In the genomic region with DNA sequence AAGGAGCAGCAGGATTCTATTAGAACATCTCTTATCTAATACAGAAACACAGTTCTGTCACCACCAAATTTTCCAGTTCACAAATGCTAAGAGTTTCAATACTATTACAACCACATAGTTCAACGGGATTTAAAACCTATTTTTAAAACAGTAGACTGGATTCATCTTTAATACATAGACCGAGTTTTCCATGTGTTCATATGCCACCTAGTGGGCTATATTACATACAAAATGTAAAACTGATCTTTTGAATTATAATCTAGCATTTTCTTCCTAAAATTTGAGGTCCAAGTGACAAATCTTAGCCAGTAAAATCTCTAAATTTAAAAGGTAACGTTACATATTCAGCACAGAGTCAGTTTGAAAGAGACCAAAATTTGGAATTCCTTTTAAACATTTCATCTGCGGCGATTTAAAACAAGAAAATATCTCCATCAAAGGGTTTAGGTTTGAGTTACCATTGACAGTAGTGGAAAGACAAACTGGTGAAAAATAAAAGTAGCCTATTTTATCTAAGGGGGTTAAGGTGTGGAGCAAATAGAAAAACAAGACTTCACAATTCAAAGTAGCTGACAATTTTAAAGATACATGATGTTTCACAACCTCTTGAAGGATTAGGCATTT, we compare ENCODE assay signal across 10 cellular contexts.
DNase-seq lines count a peak whose midpoint lies in the region; ATAC-seq and TF ChIP-seq lines count a peak whose summit lies in the region.
"Had no signal": no experiment of that assay in that cellular context is flagged by ENCODE, and none has a peak within 500 bp of the region (broad histone marks: within the 10 kb centered on the region; RNA-seq: fewer than 3 reads in every experiment).

No MANE protein-coding gene starts in this region.

- TF ChIP-seq CTCF in body of pancreas (IDR thresholded peaks at IDR 0.05) = peak in 6 of 7 experiments; percentile 35 to 58 (median 52)

- H3K4me3 ChIP-seq in body of pancreas = no peak overlapping the region

- H3K4me3 Mint-ChIP-seq in stimulated activated effector memory CD8-positive, alpha-beta T cell treated with anti-CD3 and anti-CD28 coated beads, Interleukin-12 subunit alpha, Interleukin-12 subunit beta, amount 100 ng/mL, for 72 hours = no peak overlapping the region

- intact Hi-C loops in body of pancreas (cut with DNase I) = loop anchor here (5.0 kb wide), 1 partner anchor 508 kb away; no protein-coding TSS in a partner anchor

- TF ChIP-seq POLR2A in body of pancreas (IDR thresholded peaks at IDR 0.05) = no peak

- no peak overlapping the region for H3K27ac ChIP-seq in body of pancreas

- no peaks in the 10 kb centered on the region for H3K4me1 ChIP-seq in body of pancreas

- H3K27me3 ChIP-seq in body of pancreas = no peaks in the 10 kb centered on the region

- 38 to 39% methylated on average over 5 of the region's 5 CpGs for WGBS in body of pancreas, 2 donors

- H3K4me1 Mint-ChIP-seq in stimulated activated effector memory CD8-positive, alpha-beta T cell treated with anti-CD3 and anti-CD28 coated beads, Interleukin-12 subunit alpha, Interleukin-12 subunit beta, amount 100 ng/mL, for 72 hours = no peaks in the 10 kb centered on the region

- H3K36me3 Mint-ChIP-seq in stimulated activated effector memory CD8-positive, alpha-beta T cell treated with anti-CD3 and anti-CD28 coated beads, Interleukin-12 subunit alpha, Interleukin-12 subunit beta, amount 100 ng/mL, for 72 hours = no peaks in the 10 kb centered on the region

- ATAC-seq in body of pancreas = peak; percentile 55
- no peak for ATAC-seq in GM19351 (IDR thresholded peaks at IDR 0.05; ENCODE audit: unreplicated experiment)
- no peak for ATAC-seq in stimulated activated effector memory CD8-positive, alpha-beta T cell treated with anti-CD3 and anti-CD28 coated beads, Interleukin-12 subunit alpha, Interleukin-12 subunit beta, amount 100 ng/mL, for 72 hours
- ATAC-seq in GM21515 (IDR thresholded peaks at IDR 0.05; ENCODE audit: unreplicated experiment) = no peak

- DNase-seq in COLO829 (ENCODE audit: low spot score) (peak; percentile 38), LHCN-M2 (ENCODE audit: low read depth) (peak; percentile 30), body of pancreas (no peak), medulla oblongata (ENCODE audit: extremely low spot score) (peak; percentile 21), DMS79 treated with DMSO at 0.1 percent for 48 hours (lab: John Stamatoyannopoulos, UW) (no peak)
- DNase-seq in stimulated activated effector memory CD8-positive, alpha-beta T cell treated with anti-CD3 and anti-CD28 coated beads, Interleukin-12 subunit alpha, Interleukin-12 subunit beta, amount 100 ng/mL, for 72 hours (ENCODE audit: low spot score in 2 of 2) = no peak
- DNase-seq: effector CD4-positive, alpha-beta T cell; retina had no signal

- no peak overlapping the region for H3K27ac Mint-ChIP-seq in stimulated activated effector memory CD8-positive, alpha-beta T cell treated with anti-CD3 and anti-CD28 coated beads, Interleukin-12 subunit alpha, Interleukin-12 subunit beta, amount 100 ng/mL, for 72 hours

- peaks cover 3% of the 10 kb centered on the region for H3K9me3 Mint-ChIP-seq in stimulated activated effector memory CD8-positive, alpha-beta T cell treated with anti-CD3 and anti-CD28 coated beads, Interleukin-12 subunit alpha, Interleukin-12 subunit beta, amount 100 ng/mL, for 72 hours

- H3K36me3 ChIP-seq in body of pancreas (replicated peaks in 1 of 2; ENCODE audit: insufficient read depth in 1 of 2, low read depth in 2 of 2) = no peaks in the 10 kb centered on the region

- H3K9me3 ChIP-seq in body of pancreas = no peaks in the 10 kb centered on the region

Comparison
In these comparisons a context has a peak if more than half of its experiments do, and no peak if none do; other contexts are left out.
1. DNase-seq: peak in COLO829 (single experiment), LHCN-M2 (single experiment) and medulla oblongata (single experiment); none in body of pancreas (0 of 4), stimulated activated effector memory CD8-positive, alpha-beta T cell treated with anti-CD3 and anti-CD28 coated beads, Interleukin-12 subunit alpha, Interleukin-12 subunit beta, amount 100 ng/mL, for 72 hours (0 of 2) and DMS79 treated with DMSO at 0.1 percent for 48 hours (single experiment).